Comparison of ENCODE assay signal across 8 cellular contexts in the genomic region with DNA sequence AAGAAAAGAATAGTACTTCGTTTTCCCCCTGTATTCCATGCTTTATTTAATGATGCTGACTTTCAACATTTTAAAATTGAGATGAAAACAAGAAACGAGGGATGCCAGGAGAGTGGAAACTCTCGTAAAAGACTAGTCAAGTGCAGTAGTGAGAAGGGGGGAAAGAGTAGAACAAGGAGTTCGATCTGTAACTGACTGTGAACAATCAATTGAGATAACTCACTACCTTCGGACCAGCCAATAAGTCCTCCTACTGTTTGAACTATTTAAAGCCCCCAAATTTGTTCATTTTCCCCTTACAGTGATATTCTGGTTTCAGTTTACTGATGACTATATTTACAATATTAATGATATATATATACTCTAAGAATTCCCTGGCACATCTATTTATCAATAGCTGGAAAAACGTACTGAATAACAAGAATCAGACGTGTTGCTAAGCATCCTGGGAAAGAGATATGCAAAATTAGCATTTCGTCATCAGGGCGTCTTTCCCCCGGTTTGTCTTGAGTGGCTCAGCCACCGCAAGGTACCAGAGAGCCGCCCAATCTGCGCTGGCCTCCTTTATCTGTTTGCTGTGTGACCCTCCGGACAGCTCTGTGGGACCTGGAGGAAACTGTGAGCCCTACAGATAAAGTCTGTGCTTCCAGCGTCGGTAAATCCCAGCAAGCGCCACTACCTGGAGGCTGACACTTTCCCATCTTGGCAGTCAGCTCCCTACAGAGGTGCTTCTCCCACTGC. TPM values are rescaled to one million over a fixed set of nuclear protein-coding genes. Genes with fewer than 3 reads are reported as not detected.
A peak's percentile ranks its signal among the peaks of the same experiment; 100 is the strongest.
DNase-seq lines count a peak whose midpoint lies in the region; ATAC-seq and TF ChIP-seq lines count a peak whose summit lies in the region.

No MANE protein-coding gene starts in this region.

- intact Hi-C loops in transverse colon (cut with DNase I; ENCODE audit: low total_unique reads) = no loop called here

- peak overlapping the region; percentile 96 for H3K4me2 ChIP-seq in parathyroid adenoma (ENCODE audit: low read length)

- no peak overlapping the region for H3K9ac ChIP-seq in parathyroid adenoma

- peak; percentile 89 for DNase-seq in NCI-H1105 (lab: John Stamatoyannopoulos, UW)
- DNase-seq in SKM-1 (lab: John Stamatoyannopoulos, UW; ENCODE audit: unreplicated experiment) = peak; percentile 23
- peak; percentile 71 for DNase-seq in activated naive CD8-positive, alpha-beta T cell treated with anti-CD3 and anti-CD28 coated beads, Interleukin-2, amount 10 ng/mL, durations not matched to agents 7 days and 5 days
- DNase-seq in cardiac muscle cell (ENCODE audit: low read depth in 1 of 2, low spot score in 1 of 2) = peak; percentile 91 to 94
- DNase-seq in transverse colon = peak; percentile 87

- no peak for TF ChIP-seq EP300 in transverse colon (IDR thresholded peaks at IDR 0.05; ENCODE audit: low read depth)

- ATAC-seq in HG02642 (IDR thresholded peaks at IDR 0.05; ENCODE audit: poor library complexity, unreplicated experiment) = peak; percentile 93
- ATAC-seq in activated naive CD8-positive, alpha-beta T cell treated with anti-CD3 and anti-CD28 coated beads, Interleukin-2, amount 10 ng/mL, durations not matched to agents 7 days and 5 days (ENCODE audit: low read depth) = peak; percentile 84

- peak overlapping the region; percentile 64 for H3K4me3 ChIP-seq in cardiac muscle cell
- peak overlapping the region; percentile 85 for H3K4me3 ChIP-seq in parathyroid adenoma (ENCODE audit: low read depth, low read length)
- peak overlapping the region; percentile 45 to 79 (median 56) for H3K4me3 ChIP-seq in transverse colon

- peak overlapping the region; percentile 98 for H3K27ac ChIP-seq in cardiac muscle cell
- H3K27ac ChIP-seq in parathyroid adenoma = peak overlapping the region; percentile 85
- peak overlapping the region; percentile 85 to 87 (median 87) for H3K27ac ChIP-seq in transverse colon

- TF ChIP-seq POLR2A in GM10847 (IDR thresholded peaks at IDR 0.05; ENCODE audit: extremely low read depth, insufficient read length) (peak; percentile 35), transverse colon (IDR thresholded peaks at IDR 0.05) (no peak)

- peak overlapping the region; percentile 94 for H3K27ac Mint-ChIP-seq in activated naive CD8-positive, alpha-beta T cell treated with anti-CD3 and anti-CD28 coated beads, Interleukin-2, amount 10 ng/mL, durations not matched to agents 7 days and 5 days

- H3K9me3 ChIP-seq in cardiac muscle cell (ENCODE audit: low read depth) (no peaks in the 10 kb centered on the region), parathyroid adenoma (ENCODE audit: control insufficient read depth, low read length) (no peaks in the 10 kb centered on the region), transverse colon (no peaks in the 10 kb centered on the region)

- no peaks in the 10 kb centered on the region for H3K27me3 ChIP-seq in cardiac muscle cell
- no peaks in the 10 kb centered on the region for H3K27me3 ChIP-seq in parathyroid adenoma (ENCODE audit: control insufficient read depth, insufficient read depth, low read length)
- peaks cover 5% of the 10 kb centered on the region for H3K27me3 ChIP-seq in transverse colon

- H3K36me3 ChIP-seq in cardiac muscle cell (no peaks in the 10 kb centered on the region), parathyroid adenoma (ENCODE audit: control insufficient read depth, insufficient read depth, low read length) (no peaks in the 10 kb centered on the region), transverse colon (no peaks in the 10 kb centered on the region)

- H3K36me3 Mint-ChIP-seq in activated naive CD8-positive, alpha-beta T cell treated with anti-CD3 and anti-CD28 coated beads, Interleukin-2, amount 10 ng/mL, durations not matched to agents 7 days and 5 days = no peaks in the 10 kb centered on the region

- peak overlapping the region; percentile 94 for H3K4me3 Mint-ChIP-seq in activated naive CD8-positive, alpha-beta T cell treated with anti-CD3 and anti-CD28 coated beads, Interleukin-2, amount 10 ng/mL, durations not matched to agents 7 days and 5 days

- in situ Hi-C loops in transverse colon (cut with MboI; ENCODE audit: low pct_ligation_motif_present in 1 of 4, low pct_unique_long_range_greater_than_20kb in 1 of 4, low sequenced_read_pairs in 3 of 4) = no loop called here

- TF ChIP-seq CTCF in cardiac muscle cell (IDR thresholded peaks at IDR 0.05; ENCODE audit: low read depth, low read length) (no peak), parathyroid adenoma (IDR thresholded peaks at IDR 0.05) (no peak), transverse colon (IDR thresholded peaks at IDR 0.05) (peak in 1 of 5 experiments; percentile 15)

- peaks cover 16% of the 10 kb centered on the region for H3K27me3 Mint-ChIP-seq in activated naive CD8-positive, alpha-beta T cell treated with anti-CD3 and anti-CD28 coated beads, Interleukin-2, amount 10 ng/mL, durations not matched to agents 7 days and 5 days

- no peaks in the 10 kb centered on the region for H3K9me3 Mint-ChIP-seq in activated naive CD8-positive, alpha-beta T cell treated with anti-CD3 and anti-CD28 coated beads, Interleukin-2, amount 10 ng/mL, durations not matched to agents 7 days and 5 days

- H3K4me1 Mint-ChIP-seq in activated naive CD8-positive, alpha-beta T cell treated with anti-CD3 and anti-CD28 coated beads, Interleukin-2, amount 10 ng/mL, durations not matched to agents 7 days and 5 days = peaks cover 32% of the 10 kb centered on the region

- WGBS in transverse colon (ENCODE audit: low coverage in 1 of 2), 2 donors = 0% methylated on average over 15 to 17 of the region's 17 CpGs

- POLR2A ChIA-PET in activated naive CD8-positive, alpha-beta T cell treated with anti-CD3 and anti-CD28 coated beads, Interleukin-2, amount 10 ng/mL, durations not matched to agents 7 days and 5 days (lab: Charles Lee) = interaction anchor here (0.5 to 1.1 kb wide), 5 partner anchors 24 to 289 kb away, joined by 3 to 4 read pairs (median 3); a partner anchor contains a TSS

- H2AFZ ChIP-seq in parathyroid adenoma = peak overlapping the region; percentile 93

- H3K79me2 ChIP-seq in parathyroid adenoma = no peaks in the 10 kb centered on the region

- H3K4me1 ChIP-seq in cardiac muscle cell (ENCODE audit: low read depth) = peaks cover 3% of the 10 kb centered on the region
- no peaks in the 10 kb centered on the region for H3K4me1 ChIP-seq in parathyroid adenoma
- H3K4me1 ChIP-seq in transverse colon = peaks cover 6 to 42% (median 26%) of the 10 kb centered on the region in 4 donors

RNA-seq across cellular contexts. Expression of a gene that starts 41.1 kb away (rescaled TPM):
- 10 to 100 TPM; 56.6 to 56.8 TPM for total RNA-seq in activated naive CD8-positive, alpha-beta T cell treated with anti-CD3 and anti-CD28 coated beads, Interleukin-2, amount 10 ng/mL, durations not matched to agents 7 days and 5 days
- total RNA-seq in cardiac muscle cell = 150 and 323 TPM in 2 replicates
- polyA plus RNA-seq in cardiac muscle cell = 148 and 367 TPM in 2 replicates
- 10 to 100 TPM; 44.5 to 79.5 (median 74.7) TPM for total RNA-seq in transverse colon

Comparison
In these comparisons a context has a peak if more than half of its experiments do, and no peak if none do; other contexts are left out.
1. Peak in every context shown above with its lines: DNase-seq, ATAC-seq, H3K4me3 ChIP-seq and H3K27ac ChIP-seq.
2. DNase-seq: peak in every context shown above with its lines; median percentile 92 in cardiac muscle cell; 89 in NCI-H1105; 87 in transverse colon; 71 in activated naive CD8-positive, alpha-beta T cell treated with anti-CD3 and anti-CD28 coated beads, Interleukin-2, amount 10 ng/mL, durations not matched to agents 7 days and 5 days; 23 in SKM-1.